In the genomic region with DNA sequence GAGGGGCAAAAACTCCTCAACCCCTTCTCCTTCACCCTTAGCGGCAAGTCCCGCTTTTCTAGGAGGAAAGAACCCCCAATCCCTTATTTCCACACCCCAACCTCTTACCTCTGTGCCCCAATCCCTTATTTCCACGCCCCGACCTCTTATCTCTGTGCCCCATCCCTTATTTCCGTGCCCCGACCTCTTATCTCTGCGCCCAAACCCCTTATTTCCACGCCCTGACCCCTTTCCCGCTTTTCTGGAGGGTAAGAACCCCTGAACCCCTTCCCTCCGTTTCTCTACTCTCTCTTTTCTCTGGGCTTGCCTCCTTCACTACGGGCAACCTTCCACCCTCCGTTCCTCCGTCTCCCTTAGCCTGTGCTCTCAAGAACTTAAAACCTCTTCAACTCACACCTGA, we compare ENCODE assay signal across 5 cellular contexts. TPM values are rescaled to one million over a fixed set of nuclear protein-coding genes. Genes with fewer than 3 reads are reported as not detected.
"Had no signal": no experiment of that assay in that cellular context is flagged by ENCODE, and none has a peak within 500 bp of the region (broad histone marks: within the 10 kb centered on the region; RNA-seq: fewer than 3 reads in every experiment).

No MANE protein-coding gene starts in this region.

RNA-seq across cellular contexts. Expression of gene ART1, which starts 3.9 kb away (rescaled TPM):
- total RNA-seq: GM23248, H4, HFFc6, HT1080, IMR-90 had no signal
- polyA plus RNA-seq: GM23248, IMR-90 had no signal

RNA-seq across cellular contexts. Expression of gene ART5, which starts 7.1 kb away (rescaled TPM):
- total RNA-seq: GM23248, HFFc6, HT1080, IMR-90 had no signal
- polyA plus RNA-seq: IMR-90 had no signal
